In the genomic region with DNA sequence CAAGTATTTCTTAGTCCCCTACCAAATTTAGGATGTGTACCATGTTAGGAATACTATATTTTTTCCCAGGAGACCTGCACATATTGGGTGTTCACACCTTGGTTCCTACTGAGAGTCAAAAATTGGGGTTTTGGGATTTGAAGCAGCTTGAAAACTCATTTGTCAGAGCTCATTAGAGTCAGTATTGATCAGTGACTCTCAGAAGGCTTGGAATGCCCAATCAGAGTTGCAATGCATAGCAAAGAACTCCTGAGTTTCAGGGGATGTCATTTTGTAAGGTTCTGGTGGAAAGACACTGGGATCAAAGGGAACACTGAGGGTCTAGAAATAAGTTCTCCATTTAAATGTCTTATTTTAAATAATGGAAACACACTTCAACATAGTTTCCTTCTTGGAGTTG, we compare ENCODE assay signal across 27 cellular contexts. TPM values are rescaled to one million over a fixed set of nuclear protein-coding genes. Genes with fewer than 3 reads are reported as not detected.
"Had no signal": no experiment of that assay in that cellular context is flagged by ENCODE, and none has a peak within 500 bp of the region (broad histone marks: within the 10 kb centered on the region; RNA-seq: fewer than 3 reads in every experiment).

No MANE protein-coding gene starts in this region.

- H3K9me3 Mint-ChIP-seq: activated T-cell treated with anti-CD3 and anti-CD28 coated beads, Interleukin-2, amount 50 U/mL, for 72 hours; memory B cell; neural progenitor cell had no signal

- H3K36me3 ChIP-seq: colonic mucosa, neural progenitor cell, spleen had no signal

- H3K27ac ChIP-seq: colonic mucosa, neural progenitor cell, parathyroid adenoma, psoas muscle, spleen had no signal

- H3K36me3 Mint-ChIP-seq: activated naive CD8-positive, alpha-beta T cell; memory B cell; neural progenitor cell had no signal

- H3K27ac Mint-ChIP-seq: activated CD4-positive, alpha-beta T cell treated with anti-CD3 and anti-CD28 coated beads for 36 hours; activated naive CD8-positive, alpha-beta T cell; activated T-cell treated with anti-CD3 and anti-CD28 coated beads, Interleukin-2, amount 50 U/mL, for 72 hours; memory B cell; naive thymus-derived CD8-positive, alpha-beta T cell; neural progenitor cell had no signal

- H3K4me3 ChIP-seq: colonic mucosa, neural progenitor cell, psoas muscle, spleen had no signal

- H3K4me1 Mint-ChIP-seq: memory B cell, neural progenitor cell had no signal

- H3K4me3 Mint-ChIP-seq: activated CD4-positive, alpha-beta T cell treated with anti-CD3 and anti-CD28 coated beads for 36 hours; activated naive CD8-positive, alpha-beta T cell; activated T-cell treated with anti-CD3 and anti-CD28 coated beads, Interleukin-2, amount 50 U/mL, for 72 hours; memory B cell; naive thymus-derived CD8-positive, alpha-beta T cell; neural progenitor cell had no signal

- H3K9me3 ChIP-seq: colonic mucosa, heart right ventricle, psoas muscle, spleen had no signal

- H3K4me1 ChIP-seq: colonic mucosa, parathyroid adenoma had no signal

- ATAC-seq: activated CD4-positive, alpha-beta T cell treated with anti-CD3 and anti-CD28 coated beads for 36 hours; activated T-cell treated with anti-CD3 and anti-CD28 coated beads, Interleukin-2, amount 50 U/mL, for 72 hours; heart right ventricle; left lobe of liver; naive thymus-derived CD8-positive, alpha-beta T cell; psoas muscle had no signal

- DNase-seq: activated CD4-positive, alpha-beta T cell treated with anti-CD3 and anti-CD28 coated beads for 36 hours; activated CD4-positive, alpha-beta T cell treated with anti-CD3 and anti-CD28 coated beads, Interleukin-2, amount 50 U/mL, for 4 hours; activated CD4-positive, CD25-positive, alpha-beta regulatory T cell; activated naive CD4-positive, alpha-beta T cell; activated T-cell treated with anti-CD3 and anti-CD28 coated beads for 4 hours; activated T-cell treated with anti-CD3 and anti-CD28 coated beads, Interleukin-2, amount 50 U/mL, for 72 hours; anterior cingulate cortex; cerebellar nuclear complex; colonic mucosa; effector memory CD4-positive, alpha-beta T cell; erythroblast; foreskin fibroblast; heart right ventricle; kidney glomerular epithelial cell; naive thymus-derived CD8-positive, alpha-beta T cell; occipital lobe; psoas muscle; spleen; stimulated activated CD4-positive, alpha-beta T cell treated with anti-CD3 and anti-CD28 coated beads, Interleukin-2, amount 100 ng/mL, for 48 hours; stimulated activated naive CD4-positive, alpha-beta T cell treated with Interleukin-2 at 50 U/mL for 16 hours had no signal

RNA-seq across cellular contexts. Expression of gene HLF, which starts 5.1 kb away (rescaled TPM):
- total RNA-seq: dermis microvascular lymphatic vessel endothelial cell, glomerular endothelial cell had no signal
